8 cellular contexts compared by ENCODE assay signal in genomic region chr18:12702221-12703095, GRCh38. TPM values are rescaled to one million over a fixed set of nuclear protein-coding genes. Genes with fewer than 3 reads are reported as not detected.
DNase-seq lines count a peak whose midpoint lies in the region; ATAC-seq and TF ChIP-seq lines count a peak whose summit lies in the region.

CEP76 (minus strand) TSS chr18:12702723; CDS start chr18:12702548, 175 bp downstream.
PSMG2 (plus strand) TSS chr18:12703042; CDS start chr18:12703108, 66 bp downstream.

- H3K4me3 ChIP-seq in mammary epithelial cell (replicated peaks in 1 of 3; ENCODE audit: insufficient read depth in 1 of 3, low read depth in 2 of 3, low read length in 3 of 3) = peak within 1 kb of the TSS; percentile 91 to 99 (median 96)
- H3K4me3 ChIP-seq in spleen = peak within 1 kb of the TSS; percentile 66 to 93 (median 86)

- POLR2A ChIA-PET in WTC11 (lab: Charles Lee) = interaction anchor here (0.6 to 1.4 kb wide), 7 partner anchors 36 to 325 kb away, joined by 3 to 6 read pairs (median 4); partner anchors contain the start of genes AFG3L2 and CEP192

- dilution Hi-C loops in mammary epithelial cell (cut with HindIII; ENCODE audit: low sequenced_read_pairs) = no loop called here

- peak within 1 kb of the TSS; percentile 82 for H3K4me2 ChIP-seq in mammary epithelial cell (ENCODE audit: insufficient read depth, low read depth, low read length)

- H3K27me3 Mint-ChIP-seq in WTC11 (ENCODE audit: low read depth) = no peaks in the 10 kb centered on the region

- H4K20me1 ChIP-seq in mammary epithelial cell (ENCODE audit: insufficient read depth, low read length) = no peaks in the 10 kb centered on the region

- H3K27me3 ChIP-seq in mammary epithelial cell (ENCODE audit: insufficient read depth, low read length) = no peaks in the 10 kb centered on the region
- no peaks in the 10 kb centered on the region for H3K27me3 ChIP-seq in spleen (replicated peaks in 1 of 7)

- WGBS in mammary epithelial cell (ENCODE audit: low coverage, missing lambda C conversion rate) = 0% methylated on average over 29 of the region's 89 CpGs
- WGBS in spleen, 5 donors = 0 to 1% (median 0%) methylated on average over 42 to 89 of the region's 89 CpGs

- H3K36me3 ChIP-seq in mammary epithelial cell (ENCODE audit: insufficient read depth, low read length) (peaks cover 11% of the 10 kb centered on the region), spleen (peaks cover 0 to 41% (median 21%) of the 10 kb centered on the region in 6 donors)

- peaks cover 28% of the 10 kb centered on the region for H3K4me1 Mint-ChIP-seq in WTC11

- H3K79me2 ChIP-seq in mammary epithelial cell (ENCODE audit: insufficient read depth, low read length) = peaks cover 71% of the 10 kb centered on the region

- H3K27ac Mint-ChIP-seq in WTC11 = peak within 1 kb of the TSS; percentile 98

- TSS peak; percentile 29 for BruUV-seq in mammary epithelial cell (replicated peaks; lab: Mats Ljungman, UMichigan)

- peak within 1 kb of the TSS; percentile 96 for H2AFZ ChIP-seq in mammary epithelial cell (ENCODE audit: low read depth, low read length)

- peak; percentile 83 for ATAC-seq in GM18868 (IDR thresholded peaks at IDR 0.05; ENCODE audit: unreplicated experiment)
- ATAC-seq in HG03097 (IDR thresholded peaks at IDR 0.05; ENCODE audit: low FRiP score, unreplicated experiment) = peak; percentile 61
- peak; percentile 88 for ATAC-seq in WTC11

- peaks cover 26% of the 10 kb centered on the region for H3K36me3 Mint-ChIP-seq in WTC11

- TF ChIP-seq POLR2A in spleen (IDR thresholded peaks at IDR 0.05) = peak in 1 of 3 donors; percentile 65

- peak within 1 kb of the TSS; percentile 95 for H3K9ac ChIP-seq in mammary epithelial cell (ENCODE audit: insufficient read depth, low read length)

- H3K9me3 Mint-ChIP-seq in WTC11 = no peaks in the 10 kb centered on the region

- H3K9me3 ChIP-seq in mammary epithelial cell (replicated peaks; ENCODE audit: insufficient read depth, low read length) = no peaks in the 10 kb centered on the region
- H3K9me3 ChIP-seq in spleen = no peaks in the 10 kb centered on the region

- intact Hi-C loops in mammary epithelial cell (cut with micrococcal nuclease) (loop anchor here (5.0 kb wide), 1 partner anchor 310 kb away; no protein-coding TSS in a partner anchor), spleen (cut with DNase I; ENCODE audit: low total_unique reads) (no loop called here)

- TF ChIP-seq CTCF in WTC11 (IDR thresholded peaks at IDR 0.05) (no peak), mammary epithelial cell (conservative IDR thresholded peaks at IDR 0.05 in 1 of 2, IDR thresholded peaks at IDR 0.05 in 1 of 2; ENCODE audit: extremely low read depth in 1 of 2, insufficient read depth in 1 of 2, low read depth in 1 of 2, low read length in 2 of 2) (no peak), spleen (IDR thresholded peaks at IDR 0.05 in 8 of 11, conservative IDR thresholded peaks at IDR 0.05 in 3 of 11) (peak in 3 of 11 experiments; percentile 5 to 24 (median 8))

- H3K27ac ChIP-seq in mammary epithelial cell (ENCODE audit: insufficient read depth, low read depth, low read length) (peak within 1 kb of the TSS; percentile 91), spleen (peak within 1 kb of the TSS; percentile 89 to 99 (median 97))

- H3K4me1 ChIP-seq in mammary epithelial cell (ENCODE audit: insufficient read depth, low read length) (peaks cover 24% of the 10 kb centered on the region), spleen (peaks cover 17 to 63% (median 47%) of the 10 kb centered on the region in 6 donors)

- CTCF ChIA-PET in WTC11 (lab: Charles Lee) = interaction anchor here (1.0 to 1.6 kb wide), 4 partner anchors 24 to 226 kb away, joined by 3 to 4 read pairs (median 4); no protein-coding TSS in a partner anchor
- CTCF ChIA-PET in mammary epithelial cell (lab: Charles Lee; ENCODE audit: low non-redundant PET) = interaction anchor here (0.7 kb wide), 1 partner anchor 42 kb away, joined by 3 read pairs; no protein-coding TSS in a partner anchor

- DNase-seq in ACHN = peak; percentile 84
- peak; percentile 79 for DNase-seq in NCI-H345 (lab: John Stamatoyannopoulos, UW)
- peak; percentile 82 for DNase-seq in WTC11 (ENCODE audit: low spot score)
- DNase-seq in mammary epithelial cell = peak; percentile 87
- peak; percentile 83 for DNase-seq in inferior parietal cortex (ENCODE audit: extremely low spot score)
- peak; percentile 96 for DNase-seq in spleen

- in situ Hi-C loops in ACHN (cut with HindIII; ENCODE audit: low pct_ligation_motif_present, low pct_unique_long_range_greater_than_20kb, low sequenced_read_pairs) = no loop called here
- in situ Hi-C loops in mammary epithelial cell (cut with MboI; ENCODE audit: low sequenced_read_pairs in 2 of 2) = no loop called here

- peak within 1 kb of the TSS; percentile 100 for H3K4me3 Mint-ChIP-seq in WTC11

TF ChIP-seq in WTC11, 78 proteins besides CTCF, POLR2A, EP300 and RAD21 (continues in another document):
- TF ChIP-seq ZNF121 (CRISPR knock-in tag; IDR thresholded peaks at IDR 0.05) (no peak), PRRX2 (CRISPR knock-in tag; IDR thresholded peaks at IDR 0.05) (no peak), ZNF423 (CRISPR knock-in tag; IDR thresholded peaks at IDR 0.05) (no peak; the same call in 1 of the 2 replicates), CBFB (CRISPR knock-in tag; IDR thresholded peaks at IDR 0.05; ENCODE audit: low read depth) (no peak), NR1H2 (CRISPR knock-in tag; IDR thresholded peaks at IDR 0.05) (no peak), CREB1 (CRISPR knock-in tag; IDR thresholded peaks at IDR 0.05) (no peak), EMX1 (CRISPR knock-in tag; IDR thresholded peaks at IDR 0.05) (no peak), CDX4 (CRISPR knock-in tag; IDR thresholded peaks at IDR 0.05; ENCODE audit: borderline replicate concordance) (no peak), TP53 (CRISPR knock-in tag; IDR thresholded peaks at IDR 0.05) (no peak), MXD4 (CRISPR knock-in tag; IDR thresholded peaks at IDR 0.05; ENCODE audit: borderline replicate concordance) (no peak), RORB (CRISPR knock-in tag; IDR thresholded peaks at IDR 0.05) (no peak), ZMAT4 (CRISPR knock-in tag; IDR thresholded peaks at IDR 0.05) (no peak), SMAD3 (CRISPR knock-in tag; IDR thresholded peaks at IDR 0.05; ENCODE audit: borderline replicate concordance) (0 out of 2 replicates have a peak, but pooled peaks have one; percentile 53), USF1 (CRISPR knock-in tag; IDR thresholded peaks at IDR 0.05) (0 out of 2 replicates have a peak, but pooled peaks have one; percentile 31), SP1 (CRISPR knock-in tag; conservative IDR thresholded peaks at IDR 0.05) (0 out of 2 replicates have a peak, but pooled peaks have one; percentile 5), SMAD4 (CRISPR knock-in tag; IDR thresholded peaks at IDR 0.05) (no peak), ZNF425 (CRISPR knock-in tag; conservative IDR thresholded peaks at IDR 0.05) (no peak), ZNF138 (CRISPR knock-in tag; conservative IDR thresholded peaks at IDR 0.05) (no peak), ELF4 (CRISPR knock-in tag; IDR thresholded peaks at IDR 0.05; ENCODE audit: low read depth) (peak; percentile 75; the same call in 1 of the 2 replicates)

RNA-seq across cellular contexts. Expression of gene CEP76, which starts in this region (rescaled TPM):
- 13.8 to 16.9 TPM (median 14.2 TPM) in 3 replicates for total RNA-seq in WTC11 (2021)
- total RNA-seq in mammary epithelial cell = 1 to 10 TPM; 6.2 to 7.5 TPM
- polyA plus RNA-seq in mammary epithelial cell = 5.7 TPM
- polyA minus RNA-seq in mammary epithelial cell = 6.9 TPM
- 10 to 100 TPM in 2 of 7 donors, 1 to 10 TPM in 5; 5.1 to 21.2 (median 7.2) TPM for total RNA-seq in spleen
- 1 to 10 TPM; 1.5 to 3.1 (median 2.3) TPM for polyA plus RNA-seq in spleen

RNA-seq across cellular contexts. Expression of gene PSMG2, which starts in this region (rescaled TPM):
- total RNA-seq in WTC11 (2021) (78.8 to 80.8 TPM (median 78.9 TPM) in 3 replicates), mammary epithelial cell (10 to 100 TPM; 47.7 to 67.9 TPM), spleen (10 to 100 TPM; 50.0 to 89.1 (median 66.0) TPM)
- polyA plus RNA-seq in mammary epithelial cell (44.0 TPM), spleen (10 to 100 TPM; 75.6 to 98.6 (median 86.5) TPM)
- polyA minus RNA-seq in mammary epithelial cell = 34.0 TPM

Comparison
In these comparisons a context has a peak if more than half of its experiments do, and no peak if none do; other contexts are left out.
1. Peak in every context shown above with its lines: DNase-seq, ATAC-seq, H3K4me3 ChIP-seq and H3K27ac ChIP-seq.